In the genomic region with DNA sequence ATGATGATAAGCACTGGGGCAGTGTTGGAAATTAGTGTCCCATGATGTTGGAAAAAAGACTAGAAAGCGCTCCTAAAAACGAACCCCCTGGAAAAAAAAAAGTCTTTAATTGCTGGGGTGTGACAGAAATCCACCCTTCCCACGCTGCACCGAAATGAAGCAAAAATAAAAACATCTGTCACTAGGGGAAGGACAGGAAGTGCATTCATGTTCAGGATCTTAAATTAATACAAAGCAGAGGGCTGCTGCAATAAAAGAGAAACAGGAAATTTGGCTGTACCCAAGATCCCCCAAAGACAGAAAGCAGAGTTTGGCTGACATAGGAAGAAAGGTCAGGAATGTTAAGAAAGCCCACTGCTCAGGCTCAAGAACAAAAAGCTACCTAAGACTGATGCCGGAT, we compare ENCODE assay signal across 14 cellular contexts.
"Had no signal": no experiment of that assay in that cellular context is flagged by ENCODE, and none has a peak within 500 bp of the region (broad histone marks: within the 10 kb centered on the region; RNA-seq: fewer than 3 reads in every experiment).

No MANE protein-coding gene starts in this region.

- H3K9me3 Mint-ChIP-seq: type B pancreatic cell had no signal

- H3K36me3 ChIP-seq: right atrium auricular region had no signal

- H2AFZ ChIP-seq: hepatocyte had no signal

- H3K27ac ChIP-seq: hepatocyte, right atrium auricular region had no signal

- ATAC-seq: left colon; naive thymus-derived CD4-positive, alpha-beta T cell had no signal

- H3K4me3 Mint-ChIP-seq: naive thymus-derived CD4-positive, alpha-beta T cell; type B pancreatic cell had no signal

- H3K4me3 ChIP-seq: hepatocyte, right atrium auricular region had no signal

- H3K4me1 ChIP-seq: right atrium auricular region had no signal

- H3K27me3 ChIP-seq: hepatocyte, right atrium auricular region had no signal

- H3K4me2 ChIP-seq: hepatocyte had no signal

- H3K4me1 Mint-ChIP-seq: naive thymus-derived CD4-positive, alpha-beta T cell had no signal

- H3K27ac Mint-ChIP-seq: naive thymus-derived CD4-positive, alpha-beta T cell; type B pancreatic cell had no signal

- DNase-seq: dermis blood vessel endothelial cell; effector CD4-positive, alpha-beta T cell; foreskin melanocyte; head of caudate nucleus; left colon; naive thymus-derived CD4-positive, alpha-beta T cell; posterior cingulate gyrus; small intestine; stimulated activated CD4-positive, alpha-beta T cell treated with anti-CD3 and anti-CD28 coated beads, Interleukin-12 subunit alpha, Interleukin-12 subunit beta, amount 100 ng/mL, for 4 hours; stimulated activated CD4-positive, alpha-beta T cell treated with anti-CD3 and anti-CD28 coated beads, Interleukin-2, amount 100 ng/mL, for 48 hours; stimulated activated naive CD4-positive, alpha-beta T cell treated with Interleukin-2 at 50 U/mL for 16 hours had no signal

- H3K79me2 ChIP-seq: hepatocyte had no signal

- H3K27me3 Mint-ChIP-seq: type B pancreatic cell had no signal

- H3K36me3 Mint-ChIP-seq: naive thymus-derived CD4-positive, alpha-beta T cell; type B pancreatic cell had no signal
